In the genomic region with DNA sequence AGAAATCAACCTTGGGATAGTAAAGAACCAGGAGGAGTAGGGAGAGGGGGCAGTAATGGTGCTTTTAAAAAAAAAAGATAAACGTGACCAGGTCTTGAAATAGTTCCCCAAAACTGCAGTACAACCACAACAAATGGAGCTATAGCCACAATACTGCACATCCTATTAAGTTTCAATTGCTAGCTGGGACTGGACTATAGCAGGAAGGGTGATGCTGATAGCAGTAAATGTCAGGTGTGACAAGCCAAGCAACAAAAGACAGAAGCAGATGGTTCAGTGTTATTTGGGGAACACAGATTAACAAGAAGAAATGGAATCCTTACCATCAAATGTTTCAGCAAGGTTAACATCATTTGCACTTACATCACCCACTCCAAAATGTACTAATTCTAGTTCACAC, we compare ENCODE assay signal across 20 cellular contexts. TPM values are rescaled to one million over a fixed set of nuclear protein-coding genes. Genes with fewer than 3 reads are reported as not detected.
DNase-seq lines count a peak whose midpoint lies in the region; ATAC-seq and TF ChIP-seq lines count a peak whose summit lies in the region.
"Had no signal": no experiment of that assay in that cellular context is flagged by ENCODE, and none has a peak within 500 bp of the region (broad histone marks: within the 10 kb centered on the region; RNA-seq: fewer than 3 reads in every experiment).

No MANE protein-coding gene starts in this region.

- DNase-seq in NCI-H2171 treated with DMSO at 0.1 percent for 48 hours (lab: John Stamatoyannopoulos, UW) = peak; percentile 10
- DNase-seq in NCI-H2171 (lab: John Stamatoyannopoulos, UW) = no peak
- DNase-seq in CD4-positive, alpha-beta T cell = no peak
- no peak for DNase-seq in SK-N-SH
- DNase-seq in PC-9 = no peak
- DNase-seq in spleen = no peak
- DNase-seq: CD8-positive, alpha-beta memory T cell; COR-L47; DMS 273 treated with DMSO at 0.1 percent for 48 hours; DMS53; DND-41; EL; GOT3 had no signal

- no TSS peak for BruUV-seq in PC-9 (replicated peaks; lab: Mats Ljungman, UMichigan)

- CTCF ChIA-PET in CD4-positive, alpha-beta T cell (lab: Charles Lee) = no interaction called here
- CTCF ChIA-PET in SK-N-SH (lab: Yijun Ruan, JAX) (no interaction called here), PC-9 (lab: Charles Lee) (no interaction called here)

- H3K9me3 ChIP-seq in CD4-positive, alpha-beta T cell (ENCODE audit: control insufficient read depth, low read length) = no peaks in the 10 kb centered on the region
- H3K9me3 ChIP-seq in SK-N-SH = no peaks in the 10 kb centered on the region
- H3K9me3 ChIP-seq in PC-9 (ENCODE audit: insufficient read depth, low read depth) = no peaks in the 10 kb centered on the region
- H3K9me3 ChIP-seq in spleen = no peaks in the 10 kb centered on the region
- H3K9me3 ChIP-seq: BLaER1 treated with 17β-estradiol and CSF1 and Interleukin-3, amounts not matched to agents 10 nM and 100 nM; HAP-1 had no signal

- H3K4me3 ChIP-seq in SK-N-SH (ENCODE audit: low read depth in 2 of 2, low read length in 1 of 2) (no peak overlapping the region), PC-9 (no peak overlapping the region), spleen (no peak overlapping the region)
- H3K4me3 ChIP-seq: BLaER1 treated with 17β-estradiol and CSF1 and Interleukin-3, amounts not matched to agents 10 nM and 100 nM; GM12878; HAP-1 had no signal

- no peak for TF ChIP-seq CTCF in CD4-positive, alpha-beta T cell (IDR thresholded peaks at IDR 0.05)
- TF ChIP-seq CTCF in SK-N-SH (IDR thresholded peaks at IDR 0.05) = no peak
- no peak for TF ChIP-seq CTCF in PC-9 (conservative IDR thresholded peaks at IDR 0.05)
- TF ChIP-seq CTCF in spleen (IDR thresholded peaks at IDR 0.05 in 8 of 11, conservative IDR thresholded peaks at IDR 0.05 in 3 of 11) = no peak

- H3K9me2 ChIP-seq in SK-N-SH (no peaks in the 10 kb centered on the region), PC-9 (ENCODE audit: insufficient read depth) (no peaks in the 10 kb centered on the region)

- H3K4me2 ChIP-seq in SK-N-SH (no peak overlapping the region), PC-9 (no peak overlapping the region)

- H3K4me1 ChIP-seq in SK-N-SH (ENCODE audit: control insufficient read depth in 1 of 2, insufficient read depth in 2 of 2, low read depth in 1 of 2, low read length in 1 of 2) = no peaks in the 10 kb centered on the region
- H3K4me1 ChIP-seq in PC-9 (replicated peaks; ENCODE audit: insufficient read depth) = no peaks in the 10 kb centered on the region
- no peaks in the 10 kb centered on the region for H3K4me1 ChIP-seq in spleen

- no peaks in the 10 kb centered on the region for H3K9me3 Mint-ChIP-seq in CD4-positive, alpha-beta T cell
- no peaks in the 10 kb centered on the region for H3K9me3 Mint-ChIP-seq in activated T-helper 17 cell treated with anti-CD3 and anti-CD28 coated beads, Interleukin-2, amount 50 U/mL, for 72 hours
- H3K9me3 Mint-ChIP-seq: CD8-positive, alpha-beta memory T cell; IgD-negative memory B cell had no signal

- TF ChIP-seq RAD21 in SK-N-SH (IDR thresholded peaks at IDR 0.05; ENCODE audit: low read length) = no peak

- peak overlapping the region; percentile 7 for H3K27ac Mint-ChIP-seq in CD4-positive, alpha-beta T cell
- peak overlapping the region; percentile 10 for H3K27ac Mint-ChIP-seq in activated T-helper 17 cell treated with anti-CD3 and anti-CD28 coated beads, Interleukin-2, amount 50 U/mL, for 72 hours

- POLR2A ChIA-PET in CD4-positive, alpha-beta T cell (lab: Charles Lee) = interaction anchor here (0.7 to 1.2 kb wide), 3 partner anchors 10 to 20 kb away, joined by 3 to 4 read pairs (median 4); a partner anchor contains a TSS
- POLR2A ChIA-PET in SK-N-SH (lab: Yijun Ruan, JAX) = interaction anchor here (0.6 kb wide), 1 partner anchor 25 kb away, joined by 4 read pairs; no protein-coding TSS in a partner anchor
- POLR2A ChIA-PET in PC-9 (lab: Charles Lee; ENCODE audit: unreplicated experiment) = no interaction called here

- H3K4me1 Mint-ChIP-seq in CD4-positive, alpha-beta T cell (ENCODE audit: low read depth) = peaks cover 3% of the 10 kb centered on the region
- no peaks in the 10 kb centered on the region for H3K4me1 Mint-ChIP-seq in activated T-helper 17 cell treated with anti-CD3 and anti-CD28 coated beads, Interleukin-2, amount 50 U/mL, for 72 hours

- H3K27ac ChIP-seq in CD4-positive, alpha-beta T cell (ENCODE audit: low read depth, low read length) = no peak overlapping the region
- H3K27ac ChIP-seq in SK-N-SH (ENCODE audit: low read depth in 2 of 2, low read length in 1 of 2) = no peak overlapping the region
- H3K27ac ChIP-seq in PC-9 = no peak overlapping the region
- H3K27ac ChIP-seq in spleen = no peak overlapping the region
- H3K27ac ChIP-seq: 22Rv1; BLaER1 treated with 17β-estradiol and CSF1 and Interleukin-3, amounts not matched to agents 10 nM and 100 nM had no signal

- WGBS in SK-N-SH (ENCODE audit: low lambda C conversion rate) = 59% methylated on average over 1 of the region's 1 CpG
- 43 to 68% (median 56%) methylated on average over 1 of the region's 1 CpG for WGBS in spleen, 5 donors

- no peak for TF ChIP-seq EP300 in SK-N-SH (IDR thresholded peaks at IDR 0.05; ENCODE audit: borderline replicate concordance in 1 of 2, low read depth in 1 of 2, low read length in 1 of 2)

- H3K9ac ChIP-seq in SK-N-SH = no peak overlapping the region
- H3K9ac ChIP-seq: BLaER1 treated with 17β-estradiol and CSF1 and Interleukin-3, amounts not matched to agents 10 nM and 100 nM had no signal

- no peak for TF ChIP-seq POLR2A in spleen (IDR thresholded peaks at IDR 0.05)

- H4K20me1 ChIP-seq in SK-N-SH (ENCODE audit: insufficient read depth) = no peaks in the 10 kb centered on the region
- no peaks in the 10 kb centered on the region for H4K20me1 ChIP-seq in PC-9 (ENCODE audit: insufficient read depth)

- intact Hi-C loops in CD4-positive, alpha-beta T cell (cut with DNase I, micrococcal nuclease) = no loop called here
- intact Hi-C loops in PC-9 (cut with micrococcal nuclease; ENCODE audit: unreplicated experiment) = no loop called here
- intact Hi-C loops in spleen (cut with DNase I; ENCODE audit: low total_unique reads) = no loop called here

- no peak overlapping the region for H2AFZ ChIP-seq in SK-N-SH (ENCODE audit: low read depth)
- no peak overlapping the region for H2AFZ ChIP-seq in PC-9

- H3K36me3 Mint-ChIP-seq in CD4-positive, alpha-beta T cell (ENCODE audit: low read depth) = peaks cover 62% of the 10 kb centered on the region
- H3K36me3 Mint-ChIP-seq in activated T-helper 17 cell treated with anti-CD3 and anti-CD28 coated beads, Interleukin-2, amount 50 U/mL, for 72 hours (ENCODE audit: low read depth) = peaks cover 87% of the 10 kb centered on the region

- H3K27me3 Mint-ChIP-seq in CD4-positive, alpha-beta T cell = no peaks in the 10 kb centered on the region
- no peaks in the 10 kb centered on the region for H3K27me3 Mint-ChIP-seq in activated T-helper 17 cell treated with anti-CD3 and anti-CD28 coated beads, Interleukin-2, amount 50 U/mL, for 72 hours
- H3K27me3 Mint-ChIP-seq: CD8-positive, alpha-beta memory T cell; IgD-negative memory B cell had no signal

- no peak overlapping the region for H3K4me3 Mint-ChIP-seq in CD4-positive, alpha-beta T cell
- no peak overlapping the region for H3K4me3 Mint-ChIP-seq in activated T-helper 17 cell treated with anti-CD3 and anti-CD28 coated beads, Interleukin-2, amount 50 U/mL, for 72 hours
- H3K4me3 Mint-ChIP-seq: CD8-positive, alpha-beta memory T cell; IgD-negative memory B cell had no signal

- no peaks in the 10 kb centered on the region for H3K27me3 ChIP-seq in CD4-positive, alpha-beta T cell (ENCODE audit: control insufficient read depth, insufficient read depth, low read length)
- H3K27me3 ChIP-seq in SK-N-SH (ENCODE audit: insufficient read depth) = no peaks in the 10 kb centered on the region
- H3K27me3 ChIP-seq in PC-9 (ENCODE audit: insufficient read depth, low read depth) = no peaks in the 10 kb centered on the region
- no peaks in the 10 kb centered on the region for H3K27me3 ChIP-seq in spleen (replicated peaks in 1 of 7)
- H3K27me3 ChIP-seq: BLaER1 treated with 17β-estradiol and CSF1 and Interleukin-3, amounts not matched to agents 10 nM and 100 nM had no signal

- peaks cover 47 to 62% of the 10 kb centered on the region in 2 experiments for H3K36me3 ChIP-seq in SK-N-SH (replicated peaks in 1 of 2; ENCODE audit: control insufficient read depth in 1 of 2, insufficient read depth in 2 of 2, low read length in 1 of 2)
- peaks cover 17% of the 10 kb centered on the region for H3K36me3 ChIP-seq in PC-9 (ENCODE audit: low read depth)
- peaks cover 0 to 100% (median 62%) of the 10 kb centered on the region in 6 donors for H3K36me3 ChIP-seq in spleen

- no peaks in the 10 kb centered on the region for H3K79me2 ChIP-seq in SK-N-SH (ENCODE audit: insufficient read depth)
- H3K79me2 ChIP-seq in PC-9 (ENCODE audit: low read depth) = no peaks in the 10 kb centered on the region

- ATAC-seq in CD4-positive, alpha-beta T cell (ENCODE audit: poor library complexity) = no peak
- ATAC-seq in activated T-helper 17 cell treated with anti-CD3 and anti-CD28 coated beads, Interleukin-2, amount 50 U/mL, for 72 hours (replicated peaks) = no peak
- ATAC-seq: GM12878, HepG2 had no signal

- H3F3A ChIP-seq in SK-N-SH (replicated peaks; ENCODE audit: insufficient read depth) (peaks cover 29% of the 10 kb centered on the region), PC-9 (ENCODE audit: insufficient read depth, low read depth) (peaks cover 37% of the 10 kb centered on the region)

RNA-seq across cellular contexts. Expression of a gene that starts 10.1 kb away (rescaled TPM):
- total RNA-seq in CD4-positive, alpha-beta T cell = 1,000 to 10,000 TPM; 2,201 to 2,315 TPM
- total RNA-seq in activated T-helper 17 cell treated with anti-CD3 and anti-CD28 coated beads, Interleukin-2, amount 50 U/mL, for 72 hours = 1,000 to 10,000 TPM; 1,125 to 1,181 TPM
- polyA plus RNA-seq in SK-N-SH (2012; rRNA removed) (1,777 and 2,471 TPM in 2 replicates), spleen (1,000 to 10,000 TPM; 3,792 to 4,730 (median 3,877) TPM)
- 3,120 and 3,746 TPM in 2 replicates for polyA plus RNA-seq in SK-N-SH (2012; cell fraction: cytosol; rRNA removed)
- polyA plus RNA-seq in SK-N-SH (2012; cell fraction: nucleus; rRNA removed) = 421 and 492 TPM in 2 replicates
- total RNA-seq in PC-9 (2021) (1,269 and 1,616 TPM in 2 replicates), spleen (1,000 to 10,000 TPM in 6 of 7 donors, 100 to 1,000 TPM in 1; 939 to 1,680 (median 1,135) TPM)

RNA-seq across cellular contexts. Expression of a gene that starts 10.5 kb away (rescaled TPM):
- total RNA-seq in CD4-positive, alpha-beta T cell = 1 to 10 TPM; 4.4 TPM
- 10 to 100 TPM in 1 of 2 donors, 1 to 10 TPM in 1; 7.0 to 11.5 TPM for total RNA-seq in activated T-helper 17 cell treated with anti-CD3 and anti-CD28 coated beads, Interleukin-2, amount 50 U/mL, for 72 hours
- polyA plus RNA-seq in SK-N-SH (2012; rRNA removed) (3.8 and 7.7 TPM in 2 replicates), spleen (10 to 100 TPM in 2 of 3 donors, 1 to 10 TPM in 1; 6.6 to 24.1 (median 15.5) TPM)
- 5.0 and 5.8 TPM in 2 replicates for polyA plus RNA-seq in SK-N-SH (2012; cell fraction: cytosol; rRNA removed)
- polyA plus RNA-seq in SK-N-SH (2012; cell fraction: nucleus; rRNA removed) = 8.8 and 26.5 TPM in 2 replicates
- total RNA-seq in PC-9 (2021) (20.5 and 27.1 TPM in 2 replicates), spleen (10 to 100 TPM in 5 of 7 donors, 1 to 10 TPM in 2; 5.2 to 34.7 (median 10.6) TPM)

RNA-seq across cellular contexts. Expression of a gene that starts 26.4 kb away (rescaled TPM):
- total RNA-seq in CD4-positive, alpha-beta T cell = 10 to 100 TPM; 13.0 to 15.6 TPM
- total RNA-seq in activated T-helper 17 cell treated with anti-CD3 and anti-CD28 coated beads, Interleukin-2, amount 50 U/mL, for 72 hours = 10 to 100 TPM; 25.8 to 28.4 TPM
- polyA plus RNA-seq in SK-N-SH (2012; rRNA removed) (12.9 and 14.1 TPM in 2 replicates), spleen (10 to 100 TPM; 19.4 to 22.4 (median 20.4) TPM)
- 13.3 and 18.4 TPM in 2 replicates for polyA plus RNA-seq in SK-N-SH (2012; cell fraction: cytosol; rRNA removed)
- polyA plus RNA-seq in SK-N-SH (2012; cell fraction: nucleus; rRNA removed) = 15.5 and 24.3 TPM in 2 replicates
- total RNA-seq in PC-9 (2021) (44.6 and 52.0 TPM in 2 replicates), spleen (10 to 100 TPM; 18.4 to 28.5 (median 23.8) TPM)
